In the genomic region with DNA sequence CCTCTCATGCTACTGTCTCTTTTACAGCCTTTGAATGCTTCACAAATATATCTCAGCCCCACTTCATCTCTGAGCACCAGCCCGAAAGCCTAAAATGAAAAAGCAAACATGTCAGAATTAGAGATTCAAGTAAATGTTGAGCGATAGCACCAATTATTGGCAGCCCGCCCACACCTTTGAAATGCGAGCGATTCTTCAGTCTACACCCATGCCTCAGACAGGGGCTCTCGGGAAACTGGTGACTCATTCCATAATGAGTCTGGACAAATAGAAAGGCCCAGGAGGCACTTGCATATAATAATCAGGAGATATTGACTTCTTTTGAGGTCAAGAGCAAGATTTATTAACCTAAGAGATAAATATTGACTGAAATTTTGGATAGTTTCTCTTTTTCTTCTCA, we compare ENCODE assay signal across 9 cellular contexts.
DNase-seq lines count a peak whose midpoint lies in the region; ATAC-seq and TF ChIP-seq lines count a peak whose summit lies in the region.
"Had no signal": no experiment of that assay in that cellular context is flagged by ENCODE, and none has a peak within 500 bp of the region (broad histone marks: within the 10 kb centered on the region; RNA-seq: fewer than 3 reads in every experiment).

No MANE protein-coding gene starts in this region.

- no peaks in the 10 kb centered on the region for H4K20me1 ChIP-seq in MM.1S (ENCODE audit: insufficient read depth, low read length)

- H3K36me3 ChIP-seq in subcutaneous abdominal adipose tissue (ENCODE audit: control insufficient read depth in 5 of 5, insufficient read depth in 5 of 5, low read length in 5 of 5) (no peaks in the 10 kb centered on the region), MM.1S (replicated peaks; ENCODE audit: insufficient read depth, low read length) (no peaks in the 10 kb centered on the region)

- no peak overlapping the region for H2AFZ ChIP-seq in MM.1S (ENCODE audit: low read length)

- H3K4me1 ChIP-seq in subcutaneous abdominal adipose tissue (ENCODE audit: control insufficient read depth in 5 of 5, insufficient read depth in 5 of 5, low read length in 5 of 5) (peaks cover 0 to 8% (median 3%) of the 10 kb centered on the region in 5 donors), MM.1S (ENCODE audit: low read length) (no peaks in the 10 kb centered on the region)

- DNase-seq in HT-29 (ENCODE audit: low spot score) (peak; percentile 56), NCI-H774 (lab: John Stamatoyannopoulos, UW) (peak; percentile 80), fibroblast of the aortic adventitia (ENCODE audit: low read depth) (peak; percentile 76), hippocampal formation (lab: John Stamatoyannopoulos, UW) (no peak), MM.1S (no peak)
- DNase-seq: effector CD4-positive, alpha-beta T cell had no signal

- H3K27me3 ChIP-seq in subcutaneous abdominal adipose tissue (ENCODE audit: control insufficient read depth in 5 of 5, insufficient read depth in 4 of 5, low read length in 5 of 5) (no peaks in the 10 kb centered on the region), MM.1S (replicated peaks; ENCODE audit: insufficient read depth, low read length) (no peaks in the 10 kb centered on the region)

- H3K79me2 ChIP-seq in MM.1S (ENCODE audit: low read length): no peaks in the 10 kb centered on the region

- no peak overlapping the region for H3K9ac ChIP-seq in subcutaneous abdominal adipose tissue (ENCODE audit: low read length in 5 of 5)
- no peak overlapping the region for H3K9ac ChIP-seq in MM.1S (ENCODE audit: low read length)

- ATAC-seq in HG03432 (IDR thresholded peaks at IDR 0.05; ENCODE audit: unreplicated experiment) (no peak), HG03039 (IDR thresholded peaks at IDR 0.05; ENCODE audit: unreplicated experiment) (no peak)

- H3K4me3 ChIP-seq in fibroblast of the aortic adventitia (ENCODE audit: low read depth, low read length): no peak overlapping the region
- H3K4me3 ChIP-seq in subcutaneous abdominal adipose tissue (ENCODE audit: low read depth in 1 of 5, low read length in 5 of 5): peak overlapping the region in 1 of 5 donors; percentile 23
- no peak overlapping the region for H3K4me3 ChIP-seq in MM.1S (ENCODE audit: low read length)

- no peaks in the 10 kb centered on the region for H3K9me3 ChIP-seq in subcutaneous abdominal adipose tissue (ENCODE audit: control insufficient read depth in 5 of 5, low read length in 5 of 5)
- H3K9me3 ChIP-seq in MM.1S (replicated peaks; ENCODE audit: insufficient read depth, low read length): no peaks in the 10 kb centered on the region

- no peaks in the 10 kb centered on the region for H3K9me2 ChIP-seq in MM.1S (replicated peaks; ENCODE audit: insufficient read depth, low read length)

- no peak overlapping the region for H3K4me2 ChIP-seq in MM.1S (ENCODE audit: low read depth, low read length)

- TF ChIP-seq CTCF in fibroblast of the aortic adventitia (IDR thresholded peaks at IDR 0.05; ENCODE audit: insufficient read depth, low read length) (no peak), MM.1S (IDR thresholded peaks at IDR 0.05; ENCODE audit: low read length) (no peak)

- H3K27ac ChIP-seq in subcutaneous abdominal adipose tissue (ENCODE audit: low read depth, low read length): peak overlapping the region; percentile 4
- H3K27ac ChIP-seq in MM.1S (ENCODE audit: low read length): no peak overlapping the region

- no peaks in the 10 kb centered on the region for H3F3A ChIP-seq in MM.1S (ENCODE audit: insufficient read depth, low read length)

Comparison
In these comparisons a context has a peak if more than half of its experiments do, and no peak if none do; other contexts are left out.
1. DNase-seq: peak in HT-29 (single experiment), NCI-H774 (single experiment) and fibroblast of the aortic adventitia (single experiment); none in hippocampal formation (0 of 2) and MM.1S (single experiment).